8 cellular contexts compared by ENCODE assay signal in the genomic region with DNA sequence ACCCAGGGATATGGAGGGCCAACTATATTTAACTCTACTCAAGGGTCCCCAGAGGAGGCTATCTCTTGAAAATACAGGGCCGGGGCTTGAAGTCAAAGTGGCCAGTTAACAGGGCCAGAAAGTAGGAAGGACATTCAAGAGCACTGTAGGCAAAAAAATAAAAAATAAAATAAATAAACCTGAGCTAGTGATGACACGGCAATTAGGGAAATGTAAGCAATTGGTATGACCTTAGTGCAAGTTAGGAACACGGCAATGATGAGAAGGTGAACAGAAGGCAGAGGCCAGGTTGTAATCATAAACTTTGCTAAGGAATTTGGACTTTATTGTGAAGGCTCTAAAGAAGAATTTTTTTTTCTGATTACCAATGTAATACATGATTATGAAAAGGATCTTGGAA.
"Had no signal": no experiment of that assay in that cellular context is flagged by ENCODE, and none has a peak within 500 bp of the region (broad histone marks: within the 10 kb centered on the region; RNA-seq: fewer than 3 reads in every experiment).

No MANE protein-coding gene starts in this region.

- H3K4me3 ChIP-seq: GM23248 had no signal

- H3K4me3 Mint-ChIP-seq: H9 had no signal

- H3K9me3 Mint-ChIP-seq: H9 had no signal

- H3K27ac ChIP-seq: GM23248, KMS-11 had no signal

- H3K27ac Mint-ChIP-seq: H9 had no signal

- DNase-seq: GM23248, GOT3, H9, HCEC 1CT, IMR-90, Karpas-422, KBM-7 had no signal
